10 cellular contexts compared by ENCODE assay signal in genomic region chr15:69305204-69305931, GRCh38. TPM values are rescaled to one million over a fixed set of nuclear protein-coding genes. Genes with fewer than 3 reads are reported as not detected.
A peak's percentile ranks its signal among the peaks of the same experiment; 100 is the strongest.
DNase-seq lines count a peak whose midpoint lies in the region; ATAC-seq lines count a peak whose summit lies in the region.
"Had no signal": no experiment of that assay in that cellular context is flagged by ENCODE, and none has a peak within 500 bp of the region (broad histone marks: within the 10 kb centered on the region; RNA-seq: fewer than 3 reads in every experiment).

No MANE protein-coding gene starts in this region.

- ATAC-seq in HG02571 (IDR thresholded peaks at IDR 0.05; ENCODE audit: unreplicated experiment) (no peak), GM18868 (IDR thresholded peaks at IDR 0.05; ENCODE audit: unreplicated experiment) (no peak), HG03378 (IDR thresholded peaks at IDR 0.05; ENCODE audit: unreplicated experiment) (no peak)

- DNase-seq in A172 (ENCODE audit: low spot score) (peak; percentile 95), HS-5 (ENCODE audit: low read depth) (peak; percentile 58), astrocyte of the hippocampus (ENCODE audit: low read depth, low spot score) (peak; percentile 60), kidney tubule cell (ENCODE audit: low spot score) (peak; percentile 98)
- no peak for DNase-seq in effector CD8-positive, alpha-beta T cell (lab: John Stamatoyannopoulos, UW)
- DNase-seq: Caco-2, hypothalamus had no signal

RNA-seq across cellular contexts. Expression of gene PAQR5, which starts 6.7 kb away (rescaled TPM):
- total RNA-seq in A172 (2014; rRNA removed; shearing (Covaris generic)): 5.3 and 9.2 TPM in 2 replicates
